In genomic region chr4:65502151-65502691, GRCh38 we compare ENCODE assay signal across 17 cellular contexts.
A peak's percentile ranks its signal among the peaks of the same experiment; 100 is the strongest.
DNase-seq lines count a peak whose midpoint lies in the region; ATAC-seq and TF ChIP-seq lines count a peak whose summit lies in the region.
"Had no signal": no experiment of that assay in that cellular context is flagged by ENCODE, and none has a peak within 500 bp of the region (broad histone marks: within the 10 kb centered on the region; RNA-seq: fewer than 3 reads in every experiment).

No MANE protein-coding gene starts in this region.

- H3K9me3 Mint-ChIP-seq in activated CD4-positive, alpha-beta T cell treated with anti-CD3 and anti-CD28 coated beads, Interleukin-2, amount 10 ng/mL, durations not matched to agents 24 days and 14 days, result no peaks in the 10 kb centered on the region

- in situ Hi-C loops in astrocyte of the cerebellum (cut with HindIII; ENCODE audit: low sequenced_read_pairs), result no loop called here

- no peaks in the 10 kb centered on the region for H3K36me3 Mint-ChIP-seq in activated CD4-positive, alpha-beta T cell treated with anti-CD3 and anti-CD28 coated beads, Interleukin-2, amount 10 ng/mL, durations not matched to agents 24 days and 14 days (ENCODE audit: low read depth)
- H3K36me3 Mint-ChIP-seq: activated CD4-positive, alpha-beta memory T cell treated with anti-CD3 and anti-CD28 coated beads for 36 hours had no signal

- no peak overlapping the region for H3K27ac Mint-ChIP-seq in activated CD4-positive, alpha-beta T cell treated with anti-CD3 and anti-CD28 coated beads, Interleukin-2, amount 10 ng/mL, durations not matched to agents 24 days and 14 days
- H3K27ac Mint-ChIP-seq: activated CD4-positive, alpha-beta memory T cell treated with anti-CD3 and anti-CD28 coated beads for 36 hours; effector memory CD8-positive, alpha-beta T cell; H9 had no signal

- H3K27me3 ChIP-seq in ACC112 (ENCODE audit: insufficient read depth, low read length), result no peaks in the 10 kb centered on the region
- H3K27me3 ChIP-seq: body of pancreas, ovary had no signal

- TF ChIP-seq CTCF in astrocyte of the cerebellum (IDR thresholded peaks at IDR 0.05; ENCODE audit: low read depth, low read length, missing control alignments) (no peak), fibroblast of villous mesenchyme (IDR thresholded peaks at IDR 0.05; ENCODE audit: insufficient read depth, low read depth, low read length) (no peak)

- peak; percentile 47 for DNase-seq in HT-29 (ENCODE audit: low spot score)
- peak; percentile 71 for DNase-seq in astrocyte of the cerebellum (ENCODE audit: low read depth)
- peak; percentile 67 for DNase-seq in fibroblast of villous mesenchyme (ENCODE audit: low read depth)
- DNase-seq in activated CD4-positive, alpha-beta T cell treated with anti-CD3 and anti-CD28 coated beads, Interleukin-2, amount 10 ng/mL, durations not matched to agents 24 days and 14 days, result no peak
- no peak for DNase-seq in NCI-H187 treated with DMSO at 0.1 percent for 48 hours (lab: John Stamatoyannopoulos, UW)
- DNase-seq in head of caudate nucleus, result no peak
- DNase-seq: activated CD4-positive, alpha-beta memory T cell treated with anti-CD3 and anti-CD28 coated beads for 36 hours; AML-193; body of pancreas; effector memory CD8-positive, alpha-beta T cell; H9; NCI-H1694 treated with DMSO at 0.1 percent for 48 hours; NCI-H82; ovary; SHP77 treated with DMSO at 0.1 percent for 48 hours had no signal

- peaks cover 13% of the 10 kb centered on the region for H3K4me1 ChIP-seq in ACC112 (ENCODE audit: control insufficient read depth, insufficient read depth, low read length, unreplicated experiment)
- H3K4me1 ChIP-seq: body of pancreas had no signal

- H3K36me3 ChIP-seq in ACC112 (ENCODE audit: insufficient read depth, low read length), result no peaks in the 10 kb centered on the region
- H3K36me3 ChIP-seq: ovary had no signal

- no peaks in the 10 kb centered on the region for H3K4me1 Mint-ChIP-seq in activated CD4-positive, alpha-beta T cell treated with anti-CD3 and anti-CD28 coated beads, Interleukin-2, amount 10 ng/mL, durations not matched to agents 24 days and 14 days
- H3K4me1 Mint-ChIP-seq: H9 had no signal

- no peaks in the 10 kb centered on the region for H3K27me3 Mint-ChIP-seq in activated CD4-positive, alpha-beta T cell treated with anti-CD3 and anti-CD28 coated beads, Interleukin-2, amount 10 ng/mL, durations not matched to agents 24 days and 14 days
- H3K27me3 Mint-ChIP-seq: activated CD4-positive, alpha-beta memory T cell treated with anti-CD3 and anti-CD28 coated beads for 36 hours; effector memory CD8-positive, alpha-beta T cell had no signal

- no peak overlapping the region for H2AFZ ChIP-seq in ACC112 (ENCODE audit: low read length, unreplicated experiment)

- H3K79me2 ChIP-seq in ACC112 (ENCODE audit: control insufficient read depth, insufficient read depth, low read length, unreplicated experiment), result no peaks in the 10 kb centered on the region

- no peak overlapping the region for H3K4me3 Mint-ChIP-seq in activated CD4-positive, alpha-beta T cell treated with anti-CD3 and anti-CD28 coated beads, Interleukin-2, amount 10 ng/mL, durations not matched to agents 24 days and 14 days
- H3K4me3 Mint-ChIP-seq: activated CD4-positive, alpha-beta memory T cell treated with anti-CD3 and anti-CD28 coated beads for 36 hours; effector memory CD8-positive, alpha-beta T cell; H9 had no signal

- intact Hi-C loops in activated CD4-positive, alpha-beta T cell treated with anti-CD3 and anti-CD28 coated beads, Interleukin-2, amount 10 ng/mL, durations not matched to agents 24 days and 14 days (cut with micrococcal nuclease), result no loop called here
- intact Hi-C loops in head of caudate nucleus (cut with DNase I), result no loop called here

- H3K27ac ChIP-seq in ACC112 (ENCODE audit: low read depth, low read length), result peak overlapping the region; percentile 76
- H3K27ac ChIP-seq: body of pancreas, ovary had no signal

- H3K4me3 ChIP-seq in ACC112 (ENCODE audit: low read depth, low read length), result peak overlapping the region; percentile 57
- H3K4me3 ChIP-seq in astrocyte of the cerebellum (ENCODE audit: low read depth, low read length), result no peak overlapping the region
- no peak overlapping the region for H3K4me3 ChIP-seq in fibroblast of villous mesenchyme (ENCODE audit: low read depth, low read length)
- H3K4me3 ChIP-seq: body of pancreas, ovary had no signal

- ATAC-seq in HG02938 (IDR thresholded peaks at IDR 0.05; ENCODE audit: unreplicated experiment), result no peak
- ATAC-seq: body of pancreas; effector memory CD8-positive, alpha-beta T cell had no signal

Comparison
In these comparisons a context has a peak if more than half of its experiments do, and no peak if none do; other contexts are left out.
1. DNase-seq: peak in HT-29 (single experiment), astrocyte of the cerebellum (single experiment) and fibroblast of villous mesenchyme (single experiment); none in activated CD4-positive, alpha-beta T cell treated with anti-CD3 and anti-CD28 coated beads, Interleukin-2, amount 10 ng/mL, durations not matched to agents 24 days and 14 days (single experiment), NCI-H187 treated with DMSO at 0.1 percent for 48 hours (single experiment) and head of caudate nucleus (0 of 42).